Comparison of ENCODE assay signal across 23 cellular contexts in the genomic region with DNA sequence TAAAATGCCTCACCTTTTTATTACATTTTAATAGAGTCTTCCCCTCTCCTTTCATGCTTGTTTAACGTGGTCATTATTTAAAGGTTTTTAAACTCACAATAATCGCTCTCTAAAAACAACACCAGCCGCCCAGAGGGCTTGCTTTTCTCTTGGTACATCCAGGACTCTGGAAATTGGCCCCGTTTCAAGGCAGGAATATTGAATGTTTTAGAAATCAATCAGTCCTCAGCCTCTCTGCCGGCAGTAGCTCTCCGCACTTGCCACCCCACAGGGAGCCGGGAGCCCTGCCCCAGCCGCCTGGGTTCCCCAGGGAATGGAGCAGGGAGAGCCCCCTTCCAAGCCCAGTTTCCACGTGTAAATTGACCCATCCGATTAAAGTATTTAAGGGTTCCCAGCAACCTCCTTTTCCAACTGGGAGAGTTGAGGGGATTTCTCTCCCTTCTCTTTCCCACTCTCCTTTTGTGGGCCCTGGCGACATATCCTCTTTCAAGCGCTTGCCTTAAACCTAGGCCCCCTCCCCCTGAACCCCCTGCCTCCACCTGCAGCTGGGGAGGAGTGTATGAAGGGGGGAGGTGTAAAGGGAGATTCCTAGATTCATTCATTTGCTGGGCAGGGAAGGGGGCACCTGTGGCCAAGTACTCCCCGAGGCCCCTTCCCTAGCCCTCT. TPM values are rescaled to one million over a fixed set of nuclear protein-coding genes. Genes with fewer than 3 reads are reported as not detected.
DNase-seq lines count a peak whose midpoint lies in the region; ATAC-seq, FAIRE-seq and TF ChIP-seq lines count a peak whose summit lies in the region.
"Had no signal": no experiment of that assay in that cellular context is flagged by ENCODE, and none has a peak within 500 bp of the region (broad histone marks: within the 10 kb centered on the region; RNA-seq: fewer than 3 reads in every experiment).

No MANE protein-coding gene starts in this region.

- H3K4me1 ChIP-seq in HUES48 (ENCODE audit: control insufficient read depth, insufficient read depth, low read length) (peaks cover 50% of the 10 kb centered on the region), H1 (replicated peaks in 1 of 4; ENCODE audit: control insufficient read depth in 3 of 4, insufficient read depth in 4 of 4, low read length in 3 of 4) (peaks cover 16 to 40% (median 28%) of the 10 kb centered on the region in 4 experiments)
- peaks cover 0 to 19% of the 10 kb centered on the region in 2 donors for H3K4me1 ChIP-seq in naive thymus-derived CD4-positive, alpha-beta T cell (ENCODE audit: control insufficient read depth in 2 of 2, insufficient read depth in 2 of 2, low read length in 2 of 2)

- H4K5ac ChIP-seq in H1 (ENCODE audit: insufficient read length, low read depth, low read length) = no peak overlapping the region

- peak overlapping the region; percentile 47 to 76 for H3K4me2 ChIP-seq in H1 (ENCODE audit: insufficient read depth in 1 of 2, low read depth in 2 of 2, low read length in 2 of 2)

- H3K36me3 Mint-ChIP-seq in naive thymus-derived CD4-positive, alpha-beta T cell = peaks cover 0 to 3% (median 0%) of the 10 kb centered on the region in 5 donors
- no peaks in the 10 kb centered on the region for H3K36me3 Mint-ChIP-seq in immature natural killer cell

- H3K56ac ChIP-seq in H1 (replicated peaks; ENCODE audit: insufficient read length, low read depth, low read length) = no peak overlapping the region

- no peaks in the 10 kb centered on the region for H3K79me2 ChIP-seq in H1 (ENCODE audit: control insufficient read depth in 1 of 2, insufficient read depth in 2 of 2, low read length in 2 of 2)

- no peak for TF ChIP-seq RAD21 in H1 (IDR thresholded peaks at IDR 0.05 in 1 of 2, conservative IDR thresholded peaks at IDR 0.05 in 1 of 2; ENCODE audit: low read depth in 2 of 2, low read length in 2 of 2)

- H3K79me1 ChIP-seq in H1 (ENCODE audit: low read depth, low read length) = no peaks in the 10 kb centered on the region

- no peaks in the 10 kb centered on the region for H3K9me3 Mint-ChIP-seq in naive thymus-derived CD4-positive, alpha-beta T cell
- peaks cover 0 to 1% (median 0%) of the 10 kb centered on the region in 6 donors for H3K9me3 Mint-ChIP-seq in immature natural killer cell
- H3K9me3 Mint-ChIP-seq: activated naive CD4-positive, alpha-beta T cell treated with anti-CD3 and anti-CD28 coated beads, Interleukin-2, amount 50 U/mL, for 72 hours; stimulated activated naive CD8-positive, alpha-beta T cell treated with anti-CD3 and anti-CD28 coated beads, Interleukin-15, amount 100 ng/mL, for 72 hours had no signal

- H3K23me2 ChIP-seq in H1 (ENCODE audit: low read depth, low read length) = peaks cover 12% of the 10 kb centered on the region; the same call in 1 of the 2 replicates

- peaks cover 51 to 74% (median 63%) of the 10 kb centered on the region in 5 donors for H3K27me3 Mint-ChIP-seq in naive thymus-derived CD4-positive, alpha-beta T cell
- peaks cover 24 to 33% (median 32%) of the 10 kb centered on the region in 3 donors for H3K27me3 Mint-ChIP-seq in immature natural killer cell (ENCODE audit: low read depth in 3 of 3)

- H4K91ac ChIP-seq in H1 (replicated peaks; ENCODE audit: insufficient read length, low read length) = no peak overlapping the region

- H3K27ac ChIP-seq in HUES48 (ENCODE audit: low read depth, low read length) (no peak overlapping the region), H1 (ENCODE audit: low read depth, low read length) (no peak overlapping the region)
- no peak overlapping the region for H3K27ac ChIP-seq in naive thymus-derived CD4-positive, alpha-beta T cell (ENCODE audit: low read depth, low read length)

- 5% methylated on average over 10 of the region's 13 CpGs; no CpG with 5 or more reads in 1 of the 2 experiments for WGBS in H1 (ENCODE audit: extremely low coverage in 1 of 2, insufficient coverage in 1 of 2, insufficient read length in 1 of 2, insufficient replicate concordance in 2 of 2, low coverage in 1 of 2, low lambda C conversion rate in 2 of 2, missing lambda C conversion rate in 1 of 2), 2 experiments

- intact Hi-C loops in naive thymus-derived CD4-positive, alpha-beta T cell (cut with micrococcal nuclease) = no loop called here

- TF ChIP-seq EP300 in H1 (IDR thresholded peaks at IDR 0.05; ENCODE audit: borderline replicate concordance in 1 of 2, low read depth in 2 of 2, low read length in 2 of 2) = no peak

- CTCF ChIA-PET in H1 (lab: Charles Lee; ENCODE audit: partially characterized antibody) = interaction anchor here (0.6 to 9.2 kb wide), 15 partner anchors 10 to 560 kb away, joined by 3 to 100 read pairs (median 5); a partner anchor contains a TSS
- CTCF ChIA-PET in naive thymus-derived CD4-positive, alpha-beta T cell (lab: Charles Lee) = interaction anchor here (0.5 to 1.3 kb wide), 2 partner anchors 10 to 63 kb away, joined by 3 to 6 read pairs; no protein-coding TSS in a partner anchor

- H3K36me3 ChIP-seq in HUES48 (ENCODE audit: control insufficient read depth, insufficient read depth, low read length) (no peaks in the 10 kb centered on the region; the same call in 1 of the 2 replicates), H1 (ENCODE audit: control insufficient read depth in 2 of 4, insufficient read depth in 4 of 4, low read length in 3 of 4) (no peaks in the 10 kb centered on the region; a peak in 1 of 8 replicates)
- H3K36me3 ChIP-seq in naive thymus-derived CD4-positive, alpha-beta T cell (ENCODE audit: control insufficient read depth in 2 of 3, insufficient read depth in 3 of 3, low read length in 3 of 3) = no peaks in the 10 kb centered on the region

- TF ChIP-seq POLR2A in H1 (IDR thresholded peaks at IDR 0.05; ENCODE audit: control extremely low read depth in 1 of 2, low read depth in 2 of 2, low read length in 2 of 2) (no peak), GM12891 (IDR thresholded peaks at IDR 0.05; ENCODE audit: low read depth, low read length) (no peak)

- H3K14ac ChIP-seq in H1 (ENCODE audit: insufficient read length) = no peak overlapping the region

- no peak for ATAC-seq in naive thymus-derived CD4-positive, alpha-beta T cell
- ATAC-seq: activated naive CD4-positive, alpha-beta T cell treated with anti-CD3 and anti-CD28 coated beads, Interleukin-2, amount 50 U/mL, for 72 hours; stimulated activated naive CD8-positive, alpha-beta T cell treated with anti-CD3 and anti-CD28 coated beads, Interleukin-15, amount 100 ng/mL, for 72 hours had no signal

- 0 out of 2 replicates have a peak overlapping the region, but pooled peaks have one; percentile 71 for H2BK12ac ChIP-seq in H1 (ENCODE audit: low read depth, low read length)

- H3K27me3 ChIP-seq in HUES48 (ENCODE audit: control insufficient read depth, insufficient read depth, low read length) = peaks cover 70% of the 10 kb centered on the region
- peaks cover 50 to 74% (median 69%) of the 10 kb centered on the region in 4 experiments for H3K27me3 ChIP-seq in H1 (replicated peaks in 1 of 4; ENCODE audit: control insufficient read depth in 3 of 4, extremely low read depth in 1 of 4, insufficient read depth in 3 of 4, low read length in 3 of 4)
- H3K27me3 ChIP-seq in naive thymus-derived CD4-positive, alpha-beta T cell (ENCODE audit: control insufficient read depth in 2 of 2, insufficient read depth in 2 of 2, low read length in 2 of 2) = peaks cover 8 to 35% of the 10 kb centered on the region in 2 donors

- DNase-seq in AG08396 (ENCODE audit: low spot score) (peak; percentile 15), H1 (ENCODE audit: low read depth in 1 of 2, low spot score in 2 of 2) (peak in 1 of 2 experiments; percentile 63), 8988T (no peak), GM12891 (ENCODE audit: insufficient read length, low spot score) (no peak), immature natural killer cell (no peak)
- DNase-seq in naive thymus-derived CD4-positive, alpha-beta T cell = no peak
- no peak for DNase-seq in effector CD4-positive, alpha-beta T cell
- DNase-seq: activated CD4-positive, alpha-beta T cell treated with anti-CD3 and anti-CD28 coated beads, Interleukin-2, amount 50 U/mL, for 4 hours; Kasumi-1; NCI-H1092; NCI-H2029; NCI-H510A had no signal

- no peak overlapping the region for H4K8ac ChIP-seq in H1 (ENCODE audit: extremely low read depth, insufficient read depth, low read length)

- FAIRE-seq in H1 (lab: Jason Lieb, UNC) (no peak), GM12891 (lab: Jason Lieb, UNC) (no peak)
- FAIRE-seq: islet of Langerhans had no signal

- no peak overlapping the region for H2BK20ac ChIP-seq in H1 (ENCODE audit: low read length)

- H3K18ac ChIP-seq in H1 (ENCODE audit: extremely low read depth, low read length) = peak overlapping the region; percentile 24; the same call in 1 of the 2 replicates

- H3K23ac ChIP-seq in H1 (ENCODE audit: insufficient read length) = no peak overlapping the region

- H4K20me1 ChIP-seq in H1 (replicated peaks in 1 of 2; ENCODE audit: control insufficient read depth in 1 of 2, insufficient read depth in 2 of 2, low read length in 2 of 2) = peaks cover 0 to 18% of the 10 kb centered on the region in 2 experiments

- peak overlapping the region in 6 of 10 donors; percentile 18 to 71 (median 48) for H3K4me3 Mint-ChIP-seq in naive thymus-derived CD4-positive, alpha-beta T cell
- H3K4me3 Mint-ChIP-seq in immature natural killer cell = peak overlapping the region in 1 of 5 donors; percentile 17

- 0 out of 2 replicates have a peak overlapping the region, but pooled peaks have one; percentile 72 for H2BK15ac ChIP-seq in H1 (ENCODE audit: low read length)

- H3K27ac Mint-ChIP-seq in naive thymus-derived CD4-positive, alpha-beta T cell = no peak overlapping the region
- H3K27ac Mint-ChIP-seq in immature natural killer cell = no peak overlapping the region
- H3K27ac Mint-ChIP-seq: activated naive CD4-positive, alpha-beta T cell treated with anti-CD3 and anti-CD28 coated beads, Interleukin-2, amount 50 U/mL, for 72 hours; CD14-positive monocyte; stimulated activated naive CD8-positive, alpha-beta T cell treated with anti-CD3 and anti-CD28 coated beads, Interleukin-15, amount 100 ng/mL, for 72 hours had no signal

- no peak overlapping the region for H2AFZ ChIP-seq in H1 (ENCODE audit: low read length)

- H3K9ac ChIP-seq in HUES48 (ENCODE audit: low read depth, low read length) (no peak overlapping the region), H1 (replicated peaks in 1 of 4; ENCODE audit: extremely low read depth in 1 of 4, low read depth in 3 of 4, low read length in 3 of 4) (no peak overlapping the region)

- no peak overlapping the region for H3K4ac ChIP-seq in H1 (replicated peaks; ENCODE audit: insufficient read length, low read depth, low read length)

- H3K9me3 ChIP-seq in HUES48 (ENCODE audit: control insufficient read depth, insufficient read depth, low read length) = no peaks in the 10 kb centered on the region
- no peaks in the 10 kb centered on the region for H3K9me3 ChIP-seq in H1 (ENCODE audit: insufficient read depth in 2 of 2, low read depth in 1 of 2, low read length in 1 of 2)
- no peaks in the 10 kb centered on the region for H3K9me3 ChIP-seq in naive thymus-derived CD4-positive, alpha-beta T cell (ENCODE audit: control insufficient read depth in 2 of 3, low read length in 3 of 3)

- peak overlapping the region; percentile 42; the same call in 1 of the 2 replicates for H3K4me3 ChIP-seq in HUES48 (ENCODE audit: low read depth, low read length)
- H3K4me3 ChIP-seq in H1 (ENCODE audit: extremely low read depth in 1 of 4, insufficient read depth in 2 of 4, low read depth in 3 of 4, low read length in 4 of 4) = peak overlapping the region in 2 of 4 experiments; percentile 5 to 54; a peak in 4 of 8 replicates
- H3K4me3 ChIP-seq in naive thymus-derived CD4-positive, alpha-beta T cell (ENCODE audit: low read length) = no peak overlapping the region

- POLR2A ChIA-PET in H1 (lab: Charles Lee; ENCODE audit: partially characterized antibody) = interaction anchor here (0.6 to 4.7 kb wide), 6 partner anchors 10 to 399 kb away, joined by 3 to 19 read pairs (median 6); a partner anchor contains a TSS
- POLR2A ChIA-PET in naive thymus-derived CD4-positive, alpha-beta T cell (lab: Charles Lee) = no interaction called here

- H2BK5ac ChIP-seq in H1 (ENCODE audit: low read depth, low read length) = no peak overlapping the region

- H2AK5ac ChIP-seq in H1 (ENCODE audit: low read depth, low read length) = no peak overlapping the region

- no peak for TF ChIP-seq CTCF in H1 (IDR thresholded peaks at IDR 0.05; ENCODE audit: control extremely low read depth in 1 of 3, insufficient read depth in 1 of 3, low read depth in 1 of 3, low read length in 3 of 3)

- peaks cover 9 to 34% (median 28%) of the 10 kb centered on the region in 7 donors for H3K4me1 Mint-ChIP-seq in naive thymus-derived CD4-positive, alpha-beta T cell
- H3K4me1 Mint-ChIP-seq in immature natural killer cell = peaks cover 13 to 18% of the 10 kb centered on the region in 2 donors

- no peak overlapping the region for H2BK120ac ChIP-seq in H1 (replicated peaks; ENCODE audit: low read depth, low read length)

RNA-seq across cellular contexts. Expression of a gene that starts 1.9 kb away (rescaled TPM):
- 3.9 and 4.1 TPM in 2 replicates for total RNA-seq in H1 (2021; fragmentation: NEBNext Ultra II Directional; extraction: Animal tissue kit (Norgen Biotek cat#: 25700))
- 1.1 and 1.7 TPM in 2 replicates for polyA plus RNA-seq in H1 (2011; rRNA removed)
- 1.5 TPM for polyA plus RNA-seq in H1 (2011; cell fraction: cytosol; rRNA removed)
- polyA plus RNA-seq in H1 (2011; cell fraction: nucleus; rRNA removed) = 2.1 TPM
- 1.0 to 2.0 TPM (median 1.2 TPM) in 4 replicates for polyA plus RNA-seq in H1 (2012, experiment 1 of 2)
- 0.62 TPM for polyA plus RNA-seq in H1 (2012, experiment 2 of 2)
- 2.9 TPM for polyA plus RNA-seq in H1 (2013, experiment 1 of 2)
- 3.8 TPM for polyA plus RNA-seq in H1 (2013, experiment 2 of 2)
- polyA minus RNA-seq in H1 (2011; rRNA and poly(A)+ RNA removed) = 0.98 and 1.4 TPM in 2 replicates
- not detected for polyA minus RNA-seq in H1 (2011; cell fraction: cytosol; rRNA and poly(A)+ RNA removed)
- polyA minus RNA-seq in H1 (2011; cell fraction: nucleus; rRNA and poly(A)+ RNA removed) = 1.4 TPM
- not detected for total RNA-seq in naive thymus-derived CD4-positive, alpha-beta T cell
- polyA plus RNA-seq in naive thymus-derived CD4-positive, alpha-beta T cell = not detected
- 0.15 TPM for polyA plus RNA-seq in GM12891 (2012; ENCODE audit: low read depth, missing spikeins)
- polyA plus RNA-seq in immature natural killer cell = not detected
- total RNA-seq: A673; activated naive CD4-positive, alpha-beta T cell treated with anti-CD3 and anti-CD28 coated beads, Interleukin-2, amount 50 U/mL, for 72 hours; chondrocyte; fibroblast of lung; lung microvascular endothelial cell; posterior vena cava; ureter had no signal
- polyA plus RNA-seq: CD14-positive monocyte, fibroblast of lung had no signal

RNA-seq across cellular contexts. Expression of a gene that starts 9.2 kb away (rescaled TPM):
- 175 and 177 TPM in 2 replicates for total RNA-seq in H1 (2021; fragmentation: NEBNext Ultra II Directional; extraction: Animal tissue kit (Norgen Biotek cat#: 25700))
- polyA plus RNA-seq in H1 (2011; rRNA removed) = 127 and 218 TPM in 2 replicates
- 212 TPM for polyA plus RNA-seq in H1 (2011; cell fraction: cytosol; rRNA removed)
- polyA plus RNA-seq in H1 (2011; cell fraction: nucleus; rRNA removed) = 161 TPM
- polyA plus RNA-seq in H1 (2012, experiment 1 of 2) = 128 to 179 TPM (median 167 TPM) in 4 replicates
- 207 TPM for polyA plus RNA-seq in H1 (2012, experiment 2 of 2)
- 148 TPM for polyA plus RNA-seq in H1 (2013, experiment 1 of 2)
- polyA plus RNA-seq in H1 (2013, experiment 2 of 2) = 152 TPM
- polyA minus RNA-seq in H1 (2011; rRNA and poly(A)+ RNA removed) = 65.5 and 89.5 TPM in 2 replicates
- 40.7 TPM for polyA minus RNA-seq in H1 (2011; cell fraction: cytosol; rRNA and poly(A)+ RNA removed)
- polyA minus RNA-seq in H1 (2011; cell fraction: nucleus; rRNA and poly(A)+ RNA removed) = 29.7 TPM
- total RNA-seq in naive thymus-derived CD4-positive, alpha-beta T cell = 10 to 100 TPM; 10.9 to 31.3 (median 16.2) TPM
- 10 to 100 TPM; 10.3 to 13.7 TPM for polyA plus RNA-seq in naive thymus-derived CD4-positive, alpha-beta T cell
- polyA plus RNA-seq in GM12891 (2012; ENCODE audit: low read depth, missing spikeins) = 80.2 TPM
- 1 to 10 TPM; 1.5 to 8.8 (median 4.7) TPM for polyA plus RNA-seq in immature natural killer cell

RNA-seq across cellular contexts. Expression of a gene that starts 44.2 kb away (rescaled TPM):
- 104 and 107 TPM in 2 replicates for total RNA-seq in H1 (2021; fragmentation: NEBNext Ultra II Directional; extraction: Animal tissue kit (Norgen Biotek cat#: 25700))
- polyA plus RNA-seq in H1 (2011; rRNA removed) (18.5 and 31.2 TPM in 2 replicates), immature natural killer cell (10 to 100 TPM; 32.0 to 57.0 (median 46.6) TPM)
- 52.9 TPM for polyA plus RNA-seq in H1 (2011; cell fraction: cytosol; rRNA removed)
- polyA plus RNA-seq in H1 (2011; cell fraction: nucleus; rRNA removed) = 24.2 TPM
- polyA plus RNA-seq in H1 (2012, experiment 1 of 2) = 61.6 to 114 TPM (median 70.9 TPM) in 4 replicates
- 5.0 TPM for polyA plus RNA-seq in H1 (2012, experiment 2 of 2)
- polyA plus RNA-seq in H1 (2013, experiment 1 of 2) = 47.3 TPM
- polyA plus RNA-seq in H1 (2013, experiment 2 of 2) = 43.2 TPM
- polyA minus RNA-seq in H1 (2011; rRNA and poly(A)+ RNA removed) = 74.1 and 83.4 TPM in 2 replicates
- 56.7 TPM for polyA minus RNA-seq in H1 (2011; cell fraction: cytosol; rRNA and poly(A)+ RNA removed)
- polyA minus RNA-seq in H1 (2011; cell fraction: nucleus; rRNA and poly(A)+ RNA removed) = 59.1 TPM
- total RNA-seq in naive thymus-derived CD4-positive, alpha-beta T cell = 100 to 1,000 TPM; 154 to 338 (median 321) TPM
- polyA plus RNA-seq in naive thymus-derived CD4-positive, alpha-beta T cell = 10 to 100 TPM; 45.8 to 47.6 TPM
- 67.5 TPM for polyA plus RNA-seq in GM12891 (2012; ENCODE audit: low read depth, missing spikeins)
